ENCODE assay signal across 8 cellular contexts in the genomic region with DNA sequence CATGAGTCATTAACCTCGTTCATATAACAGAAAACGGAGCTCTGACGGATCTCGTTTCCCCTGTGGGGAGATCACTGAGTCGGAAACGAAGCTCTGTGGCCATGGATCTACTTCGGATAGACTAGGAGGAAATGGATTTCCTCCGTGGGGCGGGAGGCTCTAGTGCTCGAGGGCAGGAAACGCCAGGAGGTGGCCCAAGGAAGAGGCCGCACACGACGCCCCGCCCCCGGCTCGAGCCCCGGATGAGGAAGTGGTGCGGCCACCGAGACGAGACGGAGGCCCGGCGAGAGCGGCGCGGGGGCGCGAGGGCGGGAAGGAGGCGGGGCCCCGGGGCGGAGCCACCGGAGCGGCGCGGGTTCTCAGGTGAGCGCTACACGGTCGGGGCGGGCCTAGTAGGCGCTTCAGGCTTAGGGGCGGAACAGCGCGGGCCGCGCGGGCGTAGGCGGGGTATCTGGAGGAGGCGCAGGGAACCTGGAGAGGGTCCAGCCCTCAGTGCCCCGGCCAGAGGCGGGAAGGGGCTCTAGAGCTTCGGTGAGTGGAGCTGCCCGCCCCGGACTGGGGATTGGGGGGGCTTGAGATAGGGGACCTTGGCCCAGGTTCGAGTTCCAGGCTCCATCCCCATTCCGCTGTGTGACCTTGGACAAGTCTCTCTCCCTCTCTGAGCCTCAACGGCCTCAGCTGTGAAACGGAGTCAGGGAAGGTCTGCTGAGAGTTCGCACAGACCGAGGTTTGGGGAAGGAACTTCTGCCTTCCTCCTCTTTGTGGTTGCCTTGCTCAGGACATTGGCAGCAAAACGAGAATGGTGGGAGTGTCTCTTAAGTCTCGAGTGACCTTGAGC. TPM values are rescaled to one million over a fixed set of nuclear protein-coding genes. Genes with fewer than 3 reads are reported as not detected.
DNase-seq lines count a peak whose midpoint lies in the region; ATAC-seq and TF ChIP-seq lines count a peak whose summit lies in the region.

A gene (plus strand): TSS at position 386 of the 838 bp plus-strand sequence. CDS start 903 bp downstream, outside the sequence.

- CTCF ChIA-PET in CD8-positive, alpha-beta T cell (lab: Charles Lee), result interaction anchor here (0.7 to 1.6 kb wide), 4 partner anchors 10 to 194 kb away, joined by 3 to 4 read pairs (median 4); no protein-coding TSS in a partner anchor

- peaks cover 38% of the 10 kb centered on the region for H3K4me1 Mint-ChIP-seq in CD8-positive, alpha-beta T cell (ENCODE audit: low read depth)

- no peaks in the 10 kb centered on the region for H3K27me3 Mint-ChIP-seq in CD8-positive, alpha-beta T cell (ENCODE audit: low read depth)

- POLR2A ChIA-PET in CD8-positive, alpha-beta T cell (lab: Charles Lee), result interaction anchor here (1.2 to 1.5 kb wide), 2 partner anchors 77 to 92 kb away, joined by 8 to 14 read pairs; a partner anchor contains a TSS

- no peak for TF ChIP-seq CTCF in CD8-positive, alpha-beta T cell (IDR thresholded peaks at IDR 0.05)
- peak; percentile 3 for TF ChIP-seq CTCF in lung (IDR thresholded peaks at IDR 0.05; ENCODE audit: control extremely low read depth, extremely low read depth)

- H3K4me1 ChIP-seq in CD8-positive, alpha-beta T cell (ENCODE audit: insufficient read depth, low read length), result peaks cover 30% of the 10 kb centered on the region
- H3K4me1 ChIP-seq in lung (ENCODE audit: control insufficient read depth in 2 of 2, insufficient read depth in 2 of 2, low read length in 2 of 2), result peaks cover 7 to 8% of the 10 kb centered on the region in 2 donors

- H3K4me3 Mint-ChIP-seq in CD8-positive, alpha-beta T cell, result peak within 1 kb of the TSS; percentile 93

- no peaks in the 10 kb centered on the region for H3K9me3 ChIP-seq in CD8-positive, alpha-beta T cell (ENCODE audit: low read length)
- no peaks in the 10 kb centered on the region for H3K9me3 ChIP-seq in lung (ENCODE audit: control insufficient read depth in 2 of 2, insufficient read depth in 1 of 2, low read length in 1 of 2)

- no peaks in the 10 kb centered on the region for H3K27me3 ChIP-seq in CD8-positive, alpha-beta T cell (ENCODE audit: insufficient read depth, low read length)
- H3K27me3 ChIP-seq in lung (ENCODE audit: control insufficient read depth, insufficient read depth), result no peaks in the 10 kb centered on the region

- intact Hi-C loops in CD8-positive, alpha-beta T cell (cut with DNase I, micrococcal nuclease), result loop anchor here (2.0 to 10.0 kb wide), 14 partner anchors 77 to 1987 kb away; a partner anchor contains a TSS

- H3K27ac ChIP-seq in CD8-positive, alpha-beta T cell (ENCODE audit: low read depth, low read length), result peak within 1 kb of the TSS; percentile 77
- H3K27ac ChIP-seq in lung (ENCODE audit: low read depth in 1 of 2, low read length in 1 of 2), result peak within 1 kb of the TSS; percentile 95 to 97

- peak within 1 kb of the TSS; percentile 70 for H3K4me3 ChIP-seq in CD8-positive, alpha-beta T cell (ENCODE audit: low read depth, low read length)
- peak within 1 kb of the TSS; percentile 86 for H3K4me3 ChIP-seq in lung

- no peaks in the 10 kb centered on the region for H3K36me3 ChIP-seq in CD8-positive, alpha-beta T cell (ENCODE audit: insufficient read depth, low read length)
- peaks cover 0 to 5% of the 10 kb centered on the region in 2 donors for H3K36me3 ChIP-seq in lung (ENCODE audit: control insufficient read depth in 2 of 2, insufficient read depth in 2 of 2, low read length in 2 of 2)

- H3K27ac Mint-ChIP-seq in CD8-positive, alpha-beta T cell, result peak within 1 kb of the TSS; percentile 100

- peak; percentile 74 for ATAC-seq in CD8-positive, alpha-beta T cell
- ATAC-seq in GM19467 (IDR thresholded peaks at IDR 0.05; ENCODE audit: unreplicated experiment) (peak; percentile 63), lung (ENCODE audit: insufficient read depth, low FRiP score) (peak; percentile 86)

- no peaks in the 10 kb centered on the region for H3K9me3 Mint-ChIP-seq in CD8-positive, alpha-beta T cell

- 1% methylated on average over 53 to 64 of the region's 64 CpGs for WGBS in lung, 2 donors

- H3K36me3 Mint-ChIP-seq in CD8-positive, alpha-beta T cell, result peaks cover 17% of the 10 kb centered on the region

- DNase-seq in CD8-positive, alpha-beta T cell, result peak; percentile 89 to 99 (median 96)
- DNase-seq in HT-29 (ENCODE audit: low spot score) (peak; percentile 90), lung (ENCODE audit: low spot score) (peak; percentile 96)
- peak; percentile 90 for DNase-seq in NK-92 treated with Interleukin-12 subunit alpha and Interleukin-12 subunit beta, amount 100 ng/mL, for 24 hours (lab: John Stamatoyannopoulos, UW)
- peak; percentile 98 for DNase-seq in activated CD8-positive, alpha-beta memory T cell treated with anti-CD3 and anti-CD28 coated beads for 24 hours
- peak; percentile 94 for DNase-seq in effector CD4-positive, alpha-beta T cell
- DNase-seq in stimulated activated CD4-positive, alpha-beta T cell treated with anti-CD3 and anti-CD28 coated beads, TNF-alpha, amount 100 ng/mL, for 4 hours (ENCODE audit: low read depth in 3 of 3), result peak; percentile 93 to 95 (median 94)

RNA-seq across cellular contexts. Expression of the gene that starts here (rescaled TPM):
- total RNA-seq in CD8-positive, alpha-beta T cell, result 10 to 100 TPM; 31.8 to 34.3 TPM
- total RNA-seq in HT-29 (2014; rRNA removed; shearing (Covaris generic)), result 10.0 and 10.7 TPM in 2 replicates
- total RNA-seq in lung, result 10 to 100 TPM; 24.6 to 29.0 TPM
- 1 to 10 TPM; 6.6 to 8.1 TPM for polyA plus RNA-seq in lung

Comparison
In these comparisons a context has a peak if more than half of its experiments do, and no peak if none do; other contexts are left out.
1. Peak in every context shown above with its lines: DNase-seq, ATAC-seq, H3K4me3 ChIP-seq and H3K27ac ChIP-seq.